13 cellular contexts compared by ENCODE assay signal in genomic region chr12:15534870-15535269, GRCh38.
A peak's percentile ranks its signal among the peaks of the same experiment; 100 is the strongest.
DNase-seq lines count a peak whose midpoint lies in the region; ATAC-seq and TF ChIP-seq lines count a peak whose summit lies in the region.
"Had no signal": no experiment of that assay in that cellular context is flagged by ENCODE, and none has a peak within 500 bp of the region (broad histone marks: within the 10 kb centered on the region; RNA-seq: fewer than 3 reads in every experiment).

No MANE protein-coding gene starts in this region.

- CTCF ChIA-PET in SK-N-SH (lab: Yijun Ruan, JAX) = interaction anchor here (0.6 to 2.1 kb wide), 4 partner anchors 11 to 316 kb away, joined by 3 to 10 read pairs (median 6); no protein-coding TSS in a partner anchor

- H3K27me3 ChIP-seq in SK-N-SH (ENCODE audit: insufficient read depth) = no peaks in the 10 kb centered on the region
- H3K27me3 ChIP-seq in OCI-LY3 (ENCODE audit: low read depth, low read length) = no peaks in the 10 kb centered on the region
- no peaks in the 10 kb centered on the region for H3K27me3 ChIP-seq in tibial artery
- H3K27me3 ChIP-seq: right lobe of liver had no signal

- POLR2A ChIA-PET in SK-N-SH (lab: Yijun Ruan, JAX) = no interaction called here

- H3K9ac ChIP-seq in SK-N-SH (no peak overlapping the region), OCI-LY3 (ENCODE audit: low read length) (no peak overlapping the region)

- H3K4me3 ChIP-seq in SK-N-SH (ENCODE audit: low read depth in 2 of 2, low read length in 1 of 2) = no peak overlapping the region
- no peak overlapping the region for H3K4me3 ChIP-seq in OCI-LY3 (ENCODE audit: low read length)
- H3K4me3 ChIP-seq in foreskin fibroblast (ENCODE audit: low read depth in 1 of 2, low read length in 2 of 2) = no peak overlapping the region
- H3K4me3 ChIP-seq in tibial artery = no peak overlapping the region
- H3K4me3 ChIP-seq: right lobe of liver had no signal

- H3F3A ChIP-seq in SK-N-SH (replicated peaks; ENCODE audit: insufficient read depth) = peaks cover 8% of the 10 kb centered on the region

- H3K9me3 ChIP-seq in SK-N-SH (no peaks in the 10 kb centered on the region), OCI-LY3 (ENCODE audit: insufficient read depth, low read length) (no peaks in the 10 kb centered on the region), tibial artery (no peaks in the 10 kb centered on the region)
- H3K9me3 ChIP-seq: right lobe of liver had no signal

- no peaks in the 10 kb centered on the region for H4K20me1 ChIP-seq in SK-N-SH (ENCODE audit: insufficient read depth)
- H4K20me1 ChIP-seq in OCI-LY3 (ENCODE audit: insufficient read depth, low read length) = no peaks in the 10 kb centered on the region

- no peaks in the 10 kb centered on the region for H3K79me2 ChIP-seq in SK-N-SH (ENCODE audit: insufficient read depth)
- no peaks in the 10 kb centered on the region for H3K79me2 ChIP-seq in OCI-LY3 (ENCODE audit: low read length)

- TF ChIP-seq EP300 in SK-N-SH (IDR thresholded peaks at IDR 0.05; ENCODE audit: borderline replicate concordance in 1 of 2, low read depth in 1 of 2, low read length in 1 of 2) = no peak

- no peak for TF ChIP-seq RAD21 in SK-N-SH (IDR thresholded peaks at IDR 0.05; ENCODE audit: low read length)

- ATAC-seq in SK-N-SH treated with all-trans-retinoic acid at 6 μM for 48 hours (no peak), HG02981 (IDR thresholded peaks at IDR 0.05; ENCODE audit: unreplicated experiment) (no peak)
- ATAC-seq: esophagus mucosa had no signal

- no peaks in the 10 kb centered on the region; a peak in 1 of 4 replicates for H3K4me1 ChIP-seq in SK-N-SH (ENCODE audit: control insufficient read depth in 1 of 2, insufficient read depth in 2 of 2, low read depth in 1 of 2, low read length in 1 of 2)
- H3K4me1 ChIP-seq in OCI-LY3 (ENCODE audit: low read length) = peaks cover 40% of the 10 kb centered on the region
- H3K4me1 ChIP-seq in tibial artery = peaks cover 0 to 83% (median 18%) of the 10 kb centered on the region in 4 donors
- H3K4me1 ChIP-seq: right lobe of liver had no signal

- DNase-seq in SK-N-SH (no peak), foreskin fibroblast (peak; percentile 74 to 82), tibial artery (peak in 1 of 2 donors; percentile 52), NCI-H2029 (lab: John Stamatoyannopoulos, UW) (no peak)
- DNase-seq in activated CD8-positive, alpha-beta memory T cell treated with anti-CD3 and anti-CD28 coated beads for 24 hours = no peak
- DNase-seq: 8988T, activated B cell treated with CpG ODN at 0.5 μM for 24 hours, DMS153, right lobe of liver had no signal

- H2AFZ ChIP-seq in SK-N-SH (ENCODE audit: low read depth) = 0 out of 2 replicates have a peak overlapping the region, but pooled peaks have one; percentile 24
- H2AFZ ChIP-seq in OCI-LY3 (ENCODE audit: low read depth, low read length) = peak overlapping the region; percentile 43; the same call in 1 of the 2 replicates

- H3K36me3 ChIP-seq in SK-N-SH (replicated peaks in 1 of 2; ENCODE audit: control insufficient read depth in 1 of 2, insufficient read depth in 2 of 2, low read length in 1 of 2) = no peaks in the 10 kb centered on the region
- H3K36me3 ChIP-seq in OCI-LY3 (replicated peaks; ENCODE audit: low read depth, low read length) = no peaks in the 10 kb centered on the region
- H3K36me3 ChIP-seq in tibial artery = no peaks in the 10 kb centered on the region
- H3K36me3 ChIP-seq: right lobe of liver had no signal

- WGBS in SK-N-SH (ENCODE audit: low lambda C conversion rate) = 92% methylated on average over 5 of the region's 5 CpGs

- no peak overlapping the region for H3K4me2 ChIP-seq in SK-N-SH
- H3K4me2 ChIP-seq in OCI-LY3 (ENCODE audit: low read length) = peak overlapping the region; percentile 52; the same call in 1 of the 2 replicates

- intact Hi-C loops in tibial artery (cut with DNase I; ENCODE audit: low total_unique reads) = loop anchor here (5.0 kb wide), 1 partner anchor 47 kb away; no protein-coding TSS in a partner anchor

- no peaks in the 10 kb centered on the region for H3K9me2 ChIP-seq in SK-N-SH

- no peak overlapping the region for H3K27ac ChIP-seq in SK-N-SH (ENCODE audit: low read depth in 2 of 2, low read length in 1 of 2)
- peak overlapping the region; percentile 43; the same call in 1 of the 2 replicates for H3K27ac ChIP-seq in OCI-LY3 (ENCODE audit: low read length)
- peak overlapping the region; percentile 75 to 85 for H3K27ac ChIP-seq in tibial artery
- H3K27ac ChIP-seq: right lobe of liver had no signal

- TF ChIP-seq CTCF in SK-N-SH (IDR thresholded peaks at IDR 0.05) (no peak), OCI-LY3 (IDR thresholded peaks at IDR 0.05; ENCODE audit: low read depth, low read length) (peak; percentile 9; the same call in 1 of the 2 replicates), foreskin fibroblast (IDR thresholded peaks at IDR 0.05; ENCODE audit: low read depth, low read length) (no peak), tibial artery (IDR thresholded peaks at IDR 0.05) (no peak)

TF ChIP-seq in SK-N-SH, 30 proteins besides CTCF, POLR2A, EP300 and RAD21:
- TF ChIP-seq MEF2A (IDR thresholded peaks at IDR 0.05; ENCODE audit: borderline replicate concordance, low read depth) (no peak), GABPA (IDR thresholded peaks at IDR 0.05; ENCODE audit: low read depth) (no peak)

TF ChIP-seq in SK-N-SH treated with all-trans-retinoic acid at 6 μM for 48 hours, 23 proteins besides CTCF, POLR2A, EP300 and RAD21 (continues in another document):
- TF ChIP-seq BACH2 (CRISPR knock-in tag; IDR thresholded peaks at IDR 0.05; ENCODE audit: borderline replicate concordance) (no peak), ZC3H10 (CRISPR knock-in tag; IDR thresholded peaks at IDR 0.05) (no peak), ZFP3 (CRISPR knock-in tag; IDR thresholded peaks at IDR 0.05) (no peak), ZNF565 (CRISPR knock-in tag; conservative IDR thresholded peaks at IDR 0.05; ENCODE audit: low read depth) (no peak), POU6F1 (CRISPR knock-in tag; IDR thresholded peaks at IDR 0.05; ENCODE audit: borderline replicate concordance, low read depth) (no peak), SNAI2 (CRISPR knock-in tag; IDR thresholded peaks at IDR 0.05) (no peak), ESRRG (CRISPR knock-in tag; IDR thresholded peaks at IDR 0.05) (no peak), CSDC2 (CRISPR knock-in tag; IDR thresholded peaks at IDR 0.05) (no peak), PATZ1 (CRISPR knock-in tag; IDR thresholded peaks at IDR 0.05; ENCODE audit: borderline replicate concordance) (no peak), ZNF8 (CRISPR knock-in tag; IDR thresholded peaks at IDR 0.05) (no peak), OSR1 (CRISPR knock-in tag; IDR thresholded peaks at IDR 0.05) (no peak), ISL1 (CRISPR knock-in tag; IDR thresholded peaks at IDR 0.05) (no peak), ARNTL (CRISPR knock-in tag; IDR thresholded peaks at IDR 0.05; ENCODE audit: borderline replicate concordance, low read depth) (no peak), TCF4 (CRISPR knock-in tag; IDR thresholded peaks at IDR 0.05; ENCODE audit: borderline replicate concordance) (no peak), TSHZ2 (CRISPR knock-in tag; IDR thresholded peaks at IDR 0.05) (no peak)

Comparison
In these comparisons a context has a peak if more than half of its experiments do, and no peak if none do; other contexts are left out.
1. DNase-seq: peak in foreskin fibroblast (2 of 2); none in SK-N-SH (single experiment), activated CD8-positive, alpha-beta memory T cell treated with anti-CD3 and anti-CD28 coated beads for 24 hours (single experiment) and NCI-H2029 (single experiment).
2. H3K27ac ChIP-seq: peak in OCI-LY3 (single experiment) and tibial artery (2 of 2); none in SK-N-SH (0 of 2).